Comparison of ENCODE assay signal across 8 cellular contexts in the genomic region with DNA sequence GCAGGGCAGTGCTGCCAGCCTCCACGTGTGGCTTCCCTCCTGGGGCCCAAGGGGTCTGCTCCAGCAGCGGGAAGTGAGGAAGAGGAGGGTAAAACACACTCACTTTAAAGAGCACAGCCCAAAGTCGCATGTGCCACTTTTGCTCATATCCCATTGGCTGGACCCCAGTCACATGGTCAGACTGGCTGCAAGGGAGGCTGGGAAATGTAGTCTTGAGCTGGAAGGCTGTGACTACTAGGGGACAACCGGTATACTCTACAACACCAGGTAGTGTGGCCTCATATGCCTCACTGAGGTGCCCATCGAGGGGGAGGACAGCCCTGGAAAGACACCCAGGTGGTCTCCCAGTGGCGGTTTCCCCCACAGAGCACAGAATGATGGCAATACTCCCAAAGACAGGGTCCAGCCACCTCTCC. TPM values are rescaled to one million over a fixed set of nuclear protein-coding genes. Genes with fewer than 3 reads are reported as not detected.
DNase-seq lines count a peak whose midpoint lies in the region; ATAC-seq, FAIRE-seq and TF ChIP-seq lines count a peak whose summit lies in the region.

No MANE protein-coding gene starts in this region.

- no peaks in the 10 kb centered on the region for H3K4me1 ChIP-seq in ovary (ENCODE audit: insufficient read depth)

- WGBS in ovary, 3 donors, result 27 to 29% (median 28%) methylated on average over 6 of the region's 6 CpGs

- H3K27me3 ChIP-seq in ovary, result no peaks in the 10 kb centered on the region

- DNase-seq in GM18507 (ENCODE audit: extremely low spot score, insufficient read length, low read depth), result peak; percentile 17
- peak; percentile 29 for DNase-seq in NCI-H510A treated with DMSO at 0.1 percent for 48 hours (lab: John Stamatoyannopoulos, UW)
- DNase-seq in activated T-cell treated with anti-CD3 and anti-CD28 coated beads, Interleukin-2, amount 50 U/mL, for 1 hour, result peak; percentile 38
- DNase-seq in foreskin fibroblast, result peak; percentile 36 to 75
- peak in 3 of 5 donors; percentile 30 to 51 (median 36) for DNase-seq in ovary
- no peak for DNase-seq in DMS79 (lab: John Stamatoyannopoulos, UW)
- DNase-seq in NCI-H146 treated with DMSO at 0.1 percent for 48 hours (lab: John Stamatoyannopoulos, UW; ENCODE audit: unreplicated experiment), result no peak

- no peak for TF ChIP-seq EP300 in ovary (IDR thresholded peaks at IDR 0.05)

- TF ChIP-seq CTCF in foreskin fibroblast (IDR thresholded peaks at IDR 0.05; ENCODE audit: low read depth, low read length), result no peak
- no peak for TF ChIP-seq CTCF in ovary (IDR thresholded peaks at IDR 0.05)

- FAIRE-seq in GM18507 (lab: Jason Lieb, UNC), result peak; percentile 73

- intact Hi-C loops in ovary (cut with DNase I), result no loop called here

- no peak for ATAC-seq in HG03442 (IDR thresholded peaks at IDR 0.05; ENCODE audit: unreplicated experiment)

- H3K4me3 ChIP-seq in foreskin fibroblast (ENCODE audit: low read depth in 1 of 2, low read length in 2 of 2) (no peak overlapping the region), ovary (no peak overlapping the region)

- H3K27ac ChIP-seq in ovary, result no peak overlapping the region

- no peaks in the 10 kb centered on the region for H3K36me3 ChIP-seq in ovary

- H3K9me3 ChIP-seq in ovary, result no peaks in the 10 kb centered on the region

- TF ChIP-seq POLR2A in ovary (IDR thresholded peaks at IDR 0.05), result no peak

RNA-seq across cellular contexts. Expression of gene CAMK2N1, which starts 45.2 kb away (rescaled TPM):
- 10 to 100 TPM; 11.3 to 95.9 (median 35.2) TPM for total RNA-seq in ovary
- polyA plus RNA-seq in ovary, result 10 to 100 TPM; 20.8 to 42.6 TPM

Comparison
In these comparisons a context has a peak if more than half of its experiments do, and no peak if none do; other contexts are left out.
1. DNase-seq: peak in GM18507 (single experiment), NCI-H510A treated with DMSO at 0.1 percent for 48 hours (single experiment), activated T-cell treated with anti-CD3 and anti-CD28 coated beads, Interleukin-2, amount 50 U/mL, for 1 hour (single experiment), foreskin fibroblast (2 of 2) and ovary (3 of 5); none in DMS79 (single experiment) and NCI-H146 treated with DMSO at 0.1 percent for 48 hours (single experiment).